ENCODE assay signal across 1 cellular context in the genomic region with DNA sequence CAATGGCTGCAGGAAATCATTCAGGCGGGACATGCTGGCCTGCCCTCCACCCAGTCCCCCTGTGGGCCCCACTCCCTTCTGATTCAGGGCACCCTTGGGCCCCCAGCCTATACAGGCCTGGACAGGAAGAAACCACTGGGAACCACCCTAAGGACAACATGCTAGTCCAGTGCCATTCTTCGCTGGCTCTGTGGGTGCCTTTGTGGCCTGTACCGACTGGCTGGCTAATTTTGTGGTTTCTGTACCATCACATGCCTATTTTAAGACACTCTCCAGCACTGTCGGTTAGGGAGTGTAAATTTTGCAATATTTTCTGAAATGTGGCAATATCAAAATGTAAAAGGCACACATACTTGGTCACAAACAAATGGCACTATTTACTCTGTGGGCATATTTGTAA.
TF ChIP-seq lines count a peak whose summit lies in the region.

No MANE protein-coding gene starts in this region.

TF ChIP-seq in HEK293, 187 proteins besides CTCF, POLR2A, EP300 and RAD21 (continued from another document):
- TF ChIP-seq, protein P1, sequence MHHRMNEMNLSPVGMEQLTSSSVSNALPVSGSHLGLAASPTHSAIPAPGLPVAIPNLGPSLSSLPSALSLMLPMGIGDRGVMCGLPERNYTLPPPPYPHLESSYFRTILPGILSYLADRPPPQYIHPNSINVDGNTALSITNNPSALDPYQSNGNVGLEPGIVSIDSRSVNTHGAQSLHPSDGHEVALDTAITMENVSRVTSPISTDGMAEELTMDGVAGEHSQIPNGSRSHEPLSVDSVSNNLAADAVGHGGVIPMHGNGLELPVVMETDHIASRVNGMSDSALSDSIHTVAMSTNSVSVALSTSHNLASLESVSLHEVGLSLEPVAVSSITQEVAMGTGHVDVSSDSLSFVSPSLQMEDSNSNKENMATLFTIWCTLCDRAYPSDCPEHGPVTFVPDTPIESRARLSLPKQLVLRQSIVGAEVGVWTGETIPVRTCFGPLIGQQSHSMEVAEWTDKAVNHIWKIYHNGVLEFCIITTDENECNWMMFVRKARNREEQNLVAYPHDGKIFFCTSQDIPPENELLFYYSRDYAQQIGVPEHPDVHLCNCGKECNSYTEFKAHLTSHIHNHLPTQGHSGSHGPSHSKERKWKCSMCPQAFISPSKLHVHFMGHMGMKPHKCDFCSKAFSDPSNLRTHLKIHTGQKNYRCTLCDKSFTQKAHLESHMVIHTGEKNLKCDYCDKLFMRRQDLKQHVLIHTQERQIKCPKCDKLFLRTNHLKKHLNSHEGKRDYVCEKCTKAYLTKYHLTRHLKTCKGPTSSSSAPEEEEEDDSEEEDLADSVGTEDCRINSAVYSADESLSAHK (tag by site-specific recombination; IDR thresholded peaks at IDR 0.05) = no peak
- TF ChIP-seq, protein P2, sequence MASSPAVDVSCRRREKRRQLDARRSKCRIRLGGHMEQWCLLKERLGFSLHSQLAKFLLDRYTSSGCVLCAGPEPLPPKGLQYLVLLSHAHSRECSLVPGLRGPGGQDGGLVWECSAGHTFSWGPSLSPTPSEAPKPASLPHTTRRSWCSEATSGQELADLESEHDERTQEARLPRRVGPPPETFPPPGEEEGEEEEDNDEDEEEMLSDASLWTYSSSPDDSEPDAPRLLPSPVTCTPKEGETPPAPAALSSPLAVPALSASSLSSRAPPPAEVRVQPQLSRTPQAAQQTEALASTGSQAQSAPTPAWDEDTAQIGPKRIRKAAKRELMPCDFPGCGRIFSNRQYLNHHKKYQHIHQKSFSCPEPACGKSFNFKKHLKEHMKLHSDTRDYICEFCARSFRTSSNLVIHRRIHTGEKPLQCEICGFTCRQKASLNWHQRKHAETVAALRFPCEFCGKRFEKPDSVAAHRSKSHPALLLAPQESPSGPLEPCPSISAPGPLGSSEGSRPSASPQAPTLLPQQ (tag by site-specific recombination; IDR thresholded peaks at IDR 0.05) = peak; percentile 74; the same call in 1 of the 2 replicates
- TF ChIP-seq ZNF155 (tag by site-specific recombination; IDR thresholded peaks at IDR 0.05) = no peak
- peak; percentile 50; the same call in 1 of the 2 replicates for TF ChIP-seq ZFP69B (tag by site-specific recombination; IDR thresholded peaks at IDR 0.05)
- no peak for TF ChIP-seq WT1 (tag by site-specific recombination; IDR thresholded peaks at IDR 0.05)
- no peak for TF ChIP-seq ZFP41 (tag by site-specific recombination; IDR thresholded peaks at IDR 0.05; ENCODE audit: borderline replicate concordance)
- TF ChIP-seq, protein P3, sequence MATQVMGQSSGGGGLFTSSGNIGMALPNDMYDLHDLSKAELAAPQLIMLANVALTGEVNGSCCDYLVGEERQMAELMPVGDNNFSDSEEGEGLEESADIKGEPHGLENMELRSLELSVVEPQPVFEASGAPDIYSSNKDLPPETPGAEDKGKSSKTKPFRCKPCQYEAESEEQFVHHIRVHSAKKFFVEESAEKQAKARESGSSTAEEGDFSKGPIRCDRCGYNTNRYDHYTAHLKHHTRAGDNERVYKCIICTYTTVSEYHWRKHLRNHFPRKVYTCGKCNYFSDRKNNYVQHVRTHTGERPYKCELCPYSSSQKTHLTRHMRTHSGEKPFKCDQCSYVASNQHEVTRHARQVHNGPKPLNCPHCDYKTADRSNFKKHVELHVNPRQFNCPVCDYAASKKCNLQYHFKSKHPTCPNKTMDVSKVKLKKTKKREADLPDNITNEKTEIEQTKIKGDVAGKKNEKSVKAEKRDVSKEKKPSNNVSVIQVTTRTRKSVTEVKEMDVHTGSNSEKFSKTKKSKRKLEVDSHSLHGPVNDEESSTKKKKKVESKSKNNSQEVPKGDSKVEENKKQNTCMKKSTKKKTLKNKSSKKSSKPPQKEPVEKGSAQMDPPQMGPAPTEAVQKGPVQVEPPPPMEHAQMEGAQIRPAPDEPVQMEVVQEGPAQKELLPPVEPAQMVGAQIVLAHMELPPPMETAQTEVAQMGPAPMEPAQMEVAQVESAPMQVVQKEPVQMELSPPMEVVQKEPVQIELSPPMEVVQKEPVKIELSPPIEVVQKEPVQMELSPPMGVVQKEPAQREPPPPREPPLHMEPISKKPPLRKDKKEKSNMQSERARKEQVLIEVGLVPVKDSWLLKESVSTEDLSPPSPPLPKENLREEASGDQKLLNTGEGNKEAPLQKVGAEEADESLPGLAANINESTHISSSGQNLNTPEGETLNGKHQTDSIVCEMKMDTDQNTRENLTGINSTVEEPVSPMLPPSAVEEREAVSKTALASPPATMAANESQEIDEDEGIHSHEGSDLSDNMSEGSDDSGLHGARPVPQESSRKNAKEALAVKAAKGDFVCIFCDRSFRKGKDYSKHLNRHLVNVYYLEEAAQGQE (tag by site-specific recombination; IDR thresholded peaks at IDR 0.05) = no peak
TF ChIP-seq in HEK293: peak in this region for 2.
